In the genomic region with DNA sequence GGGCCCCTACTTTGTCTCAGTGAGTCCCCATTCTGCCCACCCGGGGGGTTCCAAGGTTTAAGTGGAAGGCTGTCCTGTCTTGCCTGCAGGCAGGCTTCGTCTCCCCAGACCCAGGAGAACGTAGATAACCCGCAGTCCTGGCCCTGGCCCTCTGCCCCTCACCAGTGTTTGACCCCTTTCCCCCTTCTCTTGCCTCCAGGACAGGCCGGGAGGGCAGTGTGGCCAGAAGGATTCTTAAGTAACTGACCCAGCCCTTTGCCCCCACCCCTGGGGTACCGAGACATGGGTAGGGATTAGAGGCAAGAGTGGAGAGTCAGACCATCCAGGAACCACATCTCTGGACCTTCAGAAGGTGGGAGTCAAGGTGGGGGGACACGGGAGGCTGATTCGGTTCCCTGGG, we compare ENCODE assay signal across 16 cellular contexts. TPM values are rescaled to one million over a fixed set of nuclear protein-coding genes. Genes with fewer than 3 reads are reported as not detected.
DNase-seq lines count a peak whose midpoint lies in the region; ATAC-seq, FAIRE-seq and TF ChIP-seq lines count a peak whose summit lies in the region.
"Had no signal": no experiment of that assay in that cellular context is flagged by ENCODE, and none has a peak within 500 bp of the region (broad histone marks: within the 10 kb centered on the region; RNA-seq: fewer than 3 reads in every experiment).

No MANE protein-coding gene starts in this region.

- no peaks in the 10 kb centered on the region for H3K27me3 Mint-ChIP-seq in activated naive CD4-positive, alpha-beta T cell treated with anti-CD3 and anti-CD28 coated beads for 36 hours (ENCODE audit: low read depth)
- H3K27me3 Mint-ChIP-seq in activated naive CD8-positive, alpha-beta T cell treated with anti-CD3 and anti-CD28 coated beads, Interleukin-2, amount 50 U/mL, for 24 hours, result no peaks in the 10 kb centered on the region

- intact Hi-C loops in activated naive CD4-positive, alpha-beta T cell treated with anti-CD3 and anti-CD28 coated beads for 36 hours (cut with micrococcal nuclease), result no loop called here
- intact Hi-C loops in posterior vena cava (cut with DNase I) (no loop called here), sciatic nerve (cut with DNase I) (no loop called here)

- CTCF ChIA-PET in activated naive CD4-positive, alpha-beta T cell treated with anti-CD3 and anti-CD28 coated beads for 36 hours (lab: Charles Lee), result no interaction called here

- H3K36me3 Mint-ChIP-seq in activated naive CD4-positive, alpha-beta T cell treated with anti-CD3 and anti-CD28 coated beads for 36 hours (ENCODE audit: low read depth), result peaks cover 26% of the 10 kb centered on the region
- peaks cover 13% of the 10 kb centered on the region for H3K36me3 Mint-ChIP-seq in activated naive CD8-positive, alpha-beta T cell treated with anti-CD3 and anti-CD28 coated beads, Interleukin-2, amount 50 U/mL, for 24 hours (ENCODE audit: low read depth)

- H3K4me1 Mint-ChIP-seq in activated naive CD4-positive, alpha-beta T cell treated with anti-CD3 and anti-CD28 coated beads for 36 hours (ENCODE audit: low read depth), result peaks cover 42% of the 10 kb centered on the region
- H3K4me1 Mint-ChIP-seq in activated naive CD8-positive, alpha-beta T cell treated with anti-CD3 and anti-CD28 coated beads, Interleukin-2, amount 50 U/mL, for 24 hours, result peaks cover 30% of the 10 kb centered on the region
- H3K4me1 Mint-ChIP-seq: H9 had no signal

- FAIRE-seq in GM12892 (lab: Jason Lieb, UNC), result no peak
- FAIRE-seq: A549, G401.6 had no signal

- no peak overlapping the region for H3K4me3 Mint-ChIP-seq in activated naive CD4-positive, alpha-beta T cell treated with anti-CD3 and anti-CD28 coated beads for 36 hours
- no peak overlapping the region for H3K4me3 Mint-ChIP-seq in activated naive CD8-positive, alpha-beta T cell treated with anti-CD3 and anti-CD28 coated beads, Interleukin-2, amount 50 U/mL, for 24 hours
- H3K4me3 Mint-ChIP-seq: H9 had no signal

- ATAC-seq in activated naive CD8-positive, alpha-beta T cell treated with anti-CD3 and anti-CD28 coated beads, Interleukin-2, amount 50 U/mL, for 24 hours, result no peak
- ATAC-seq in sciatic nerve, result no peak
- ATAC-seq: A549, PC-3 had no signal

- H3K4me3 ChIP-seq in MG63, result no peak overlapping the region
- H3K4me3 ChIP-seq: A549 had no signal

- H3K9me3 ChIP-seq in MG63, result no peaks in the 10 kb centered on the region
- H3K9me3 ChIP-seq: A549 had no signal

- peaks cover 73% of the 10 kb centered on the region for H3K36me3 ChIP-seq in MG63

- H3K27ac Mint-ChIP-seq in activated naive CD4-positive, alpha-beta T cell treated with anti-CD3 and anti-CD28 coated beads for 36 hours, result peak overlapping the region; percentile 8
- peak overlapping the region; percentile 2 for H3K27ac Mint-ChIP-seq in activated naive CD8-positive, alpha-beta T cell treated with anti-CD3 and anti-CD28 coated beads, Interleukin-2, amount 50 U/mL, for 24 hours

- DNase-seq in activated naive CD4-positive, alpha-beta T cell treated with anti-CD3 and anti-CD28 coated beads for 36 hours, result no peak
- DNase-seq in activated naive CD4-positive, alpha-beta T cell (lab: John Stamatoyannopoulos, UW), result no peak
- no peak for DNase-seq in GM12892 (ENCODE audit: insufficient read length)
- DNase-seq in activated naive CD8-positive, alpha-beta T cell treated with anti-CD3 and anti-CD28 coated beads, Interleukin-2, amount 50 U/mL, for 24 hours, result no peak
- peak; percentile 64 for DNase-seq in posterior vena cava (ENCODE audit: low spot score)
- no peak for DNase-seq in MG63
- no peak for DNase-seq in sciatic nerve (ENCODE audit: low spot score)
- DNase-seq: C1 segment of cervical spinal cord, DND-41, H9, NCI-H187 treated with DMSO at 0.1 percent for 48 hours, NCI-H446, PC-3 had no signal

- no peaks in the 10 kb centered on the region for H3K9me3 Mint-ChIP-seq in activated naive CD4-positive, alpha-beta T cell treated with anti-CD3 and anti-CD28 coated beads for 36 hours
- H3K9me3 Mint-ChIP-seq in activated naive CD8-positive, alpha-beta T cell treated with anti-CD3 and anti-CD28 coated beads, Interleukin-2, amount 50 U/mL, for 24 hours, result no peaks in the 10 kb centered on the region
- H3K9me3 Mint-ChIP-seq: H9 had no signal

- TF ChIP-seq POLR2A in GM12892 (IDR thresholded peaks at IDR 0.05; ENCODE audit: low read depth, low read length), result 0 out of 2 replicates have a peak, but pooled peaks have one; percentile 12

- no peaks in the 10 kb centered on the region for H3K27me3 ChIP-seq in MG63

RNA-seq across cellular contexts. Expression of a gene that starts 8.8 kb away (rescaled TPM):
- total RNA-seq in activated naive CD4-positive, alpha-beta T cell treated with anti-CD3 and anti-CD28 coated beads for 36 hours, result 10 to 100 TPM; 22.0 to 22.8 TPM
- polyA plus RNA-seq in GM12892 (2012; ENCODE audit: missing spikeins), result 18.3 TPM
- total RNA-seq in posterior vena cava (10 to 100 TPM; 25.0 to 26.7 TPM), sciatic nerve (37.8 TPM)
- total RNA-seq in MG63 (2014; rRNA removed; shearing (Covaris generic); ENCODE audit: low replicate concordance), result 31.8 and 54.2 TPM in 2 replicates

RNA-seq across cellular contexts. Expression of a gene that starts 11.0 kb away (rescaled TPM):
- 10 to 100 TPM; 28.5 to 29.2 TPM for total RNA-seq in activated naive CD4-positive, alpha-beta T cell treated with anti-CD3 and anti-CD28 coated beads for 36 hours
- 4.5 TPM for polyA plus RNA-seq in GM12892 (2012; ENCODE audit: missing spikeins)
- total RNA-seq in posterior vena cava, result 1 to 10 TPM; 1.6 to 1.9 TPM
- not detected in 2 replicates for total RNA-seq in MG63 (2014; rRNA removed; shearing (Covaris generic); ENCODE audit: low replicate concordance)
- total RNA-seq in sciatic nerve, result 3.5 TPM

RNA-seq across cellular contexts. Expression of a gene that starts 36.0 kb away (rescaled TPM):
- 1 to 10 TPM; 5.2 to 5.3 TPM for total RNA-seq in activated naive CD4-positive, alpha-beta T cell treated with anti-CD3 and anti-CD28 coated beads for 36 hours
- polyA plus RNA-seq in GM12892 (2012; ENCODE audit: missing spikeins), result 8.7 TPM
- 10 to 100 TPM; 72.8 to 94.3 TPM for total RNA-seq in posterior vena cava
- total RNA-seq in MG63 (2014; rRNA removed; shearing (Covaris generic); ENCODE audit: low replicate concordance), result 11.5 and 26.9 TPM in 2 replicates
- total RNA-seq in sciatic nerve, result 88.4 TPM

RNA-seq across cellular contexts. Expression of a gene that starts 43.8 kb away (rescaled TPM):
- total RNA-seq in activated naive CD4-positive, alpha-beta T cell treated with anti-CD3 and anti-CD28 coated beads for 36 hours, result not detected
- polyA plus RNA-seq in GM12892 (2012; ENCODE audit: missing spikeins), result 0.47 TPM
- total RNA-seq in posterior vena cava (10 to 100 TPM; 10.4 to 11.6 TPM), sciatic nerve (1.2 TPM)
- total RNA-seq in MG63 (2014; rRNA removed; shearing (Covaris generic); ENCODE audit: low replicate concordance), result not detected in 2 replicates
- total RNA-seq: LHCN-M2, PC-3 had no signal
- polyA plus RNA-seq: A549 had no signal

RNA-seq across cellular contexts. Expression of a gene that starts 52.3 kb away (rescaled TPM):
- not detected for total RNA-seq in activated naive CD4-positive, alpha-beta T cell treated with anti-CD3 and anti-CD28 coated beads for 36 hours
- polyA plus RNA-seq in GM12892 (2012; ENCODE audit: missing spikeins), result 0.17 TPM
- total RNA-seq in posterior vena cava (not detected), sciatic nerve (not detected)
- not detected in 2 replicates for total RNA-seq in MG63 (2014; rRNA removed; shearing (Covaris generic); ENCODE audit: low replicate concordance)
- total RNA-seq: LHCN-M2 had no signal
- polyA plus RNA-seq: A549 had no signal
